ENCODE assay signal across 1 cellular context in genomic region chr1:21489146-21489545, GRCh38.
TF ChIP-seq lines count a peak whose summit lies in the region.

No MANE protein-coding gene starts in this region.

TF ChIP-seq in HepG2, 621 proteins besides CTCF, POLR2A, EP300 and RAD21:
- TF ChIP-seq, protein P1, sequence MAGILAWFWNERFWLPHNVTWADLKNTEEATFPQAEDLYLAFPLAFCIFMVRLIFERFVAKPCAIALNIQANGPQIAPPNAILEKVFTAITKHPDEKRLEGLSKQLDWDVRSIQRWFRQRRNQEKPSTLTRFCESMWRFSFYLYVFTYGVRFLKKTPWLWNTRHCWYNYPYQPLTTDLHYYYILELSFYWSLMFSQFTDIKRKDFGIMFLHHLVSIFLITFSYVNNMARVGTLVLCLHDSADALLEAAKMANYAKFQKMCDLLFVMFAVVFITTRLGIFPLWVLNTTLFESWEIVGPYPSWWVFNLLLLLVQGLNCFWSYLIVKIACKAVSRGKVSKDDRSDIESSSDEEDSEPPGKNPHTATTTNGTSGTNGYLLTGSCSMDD (CRISPR knock-in tag; IDR thresholded peaks at IDR 0.05) = no peak
- TF ChIP-seq TSC22D2 (CRISPR knock-in tag; IDR thresholded peaks at IDR 0.05; ENCODE audit: borderline replicate concordance) (no peak), CBX1 (IDR thresholded peaks at IDR 0.05; ENCODE audit: low read depth) (no peak), BRCA1 (CRISPR knock-in tag; IDR thresholded peaks at IDR 0.05) (no peak), KAT8 (CRISPR knock-in tag; IDR thresholded peaks at IDR 0.05) (no peak), ZSCAN21 (CRISPR knock-in tag; IDR thresholded peaks at IDR 0.05; ENCODE audit: borderline replicate concordance) (no peak), SIN3A (IDR thresholded peaks at IDR 0.05; ENCODE audit: borderline replicate concordance, low read depth, low read length) (no peak), ZNF703 (CRISPR knock-in tag; IDR thresholded peaks at IDR 0.05; ENCODE audit: borderline replicate concordance) (no peak), HMG20B (CRISPR knock-in tag; conservative IDR thresholded peaks at IDR 0.05) (no peak), KDM6A (CRISPR knock-in tag; IDR thresholded peaks at IDR 0.05; ENCODE audit: low read depth) (no peak), ZNF792 (CRISPR knock-in tag; IDR thresholded peaks at IDR 0.05) (no peak)
- TF ChIP-seq, protein P2, sequence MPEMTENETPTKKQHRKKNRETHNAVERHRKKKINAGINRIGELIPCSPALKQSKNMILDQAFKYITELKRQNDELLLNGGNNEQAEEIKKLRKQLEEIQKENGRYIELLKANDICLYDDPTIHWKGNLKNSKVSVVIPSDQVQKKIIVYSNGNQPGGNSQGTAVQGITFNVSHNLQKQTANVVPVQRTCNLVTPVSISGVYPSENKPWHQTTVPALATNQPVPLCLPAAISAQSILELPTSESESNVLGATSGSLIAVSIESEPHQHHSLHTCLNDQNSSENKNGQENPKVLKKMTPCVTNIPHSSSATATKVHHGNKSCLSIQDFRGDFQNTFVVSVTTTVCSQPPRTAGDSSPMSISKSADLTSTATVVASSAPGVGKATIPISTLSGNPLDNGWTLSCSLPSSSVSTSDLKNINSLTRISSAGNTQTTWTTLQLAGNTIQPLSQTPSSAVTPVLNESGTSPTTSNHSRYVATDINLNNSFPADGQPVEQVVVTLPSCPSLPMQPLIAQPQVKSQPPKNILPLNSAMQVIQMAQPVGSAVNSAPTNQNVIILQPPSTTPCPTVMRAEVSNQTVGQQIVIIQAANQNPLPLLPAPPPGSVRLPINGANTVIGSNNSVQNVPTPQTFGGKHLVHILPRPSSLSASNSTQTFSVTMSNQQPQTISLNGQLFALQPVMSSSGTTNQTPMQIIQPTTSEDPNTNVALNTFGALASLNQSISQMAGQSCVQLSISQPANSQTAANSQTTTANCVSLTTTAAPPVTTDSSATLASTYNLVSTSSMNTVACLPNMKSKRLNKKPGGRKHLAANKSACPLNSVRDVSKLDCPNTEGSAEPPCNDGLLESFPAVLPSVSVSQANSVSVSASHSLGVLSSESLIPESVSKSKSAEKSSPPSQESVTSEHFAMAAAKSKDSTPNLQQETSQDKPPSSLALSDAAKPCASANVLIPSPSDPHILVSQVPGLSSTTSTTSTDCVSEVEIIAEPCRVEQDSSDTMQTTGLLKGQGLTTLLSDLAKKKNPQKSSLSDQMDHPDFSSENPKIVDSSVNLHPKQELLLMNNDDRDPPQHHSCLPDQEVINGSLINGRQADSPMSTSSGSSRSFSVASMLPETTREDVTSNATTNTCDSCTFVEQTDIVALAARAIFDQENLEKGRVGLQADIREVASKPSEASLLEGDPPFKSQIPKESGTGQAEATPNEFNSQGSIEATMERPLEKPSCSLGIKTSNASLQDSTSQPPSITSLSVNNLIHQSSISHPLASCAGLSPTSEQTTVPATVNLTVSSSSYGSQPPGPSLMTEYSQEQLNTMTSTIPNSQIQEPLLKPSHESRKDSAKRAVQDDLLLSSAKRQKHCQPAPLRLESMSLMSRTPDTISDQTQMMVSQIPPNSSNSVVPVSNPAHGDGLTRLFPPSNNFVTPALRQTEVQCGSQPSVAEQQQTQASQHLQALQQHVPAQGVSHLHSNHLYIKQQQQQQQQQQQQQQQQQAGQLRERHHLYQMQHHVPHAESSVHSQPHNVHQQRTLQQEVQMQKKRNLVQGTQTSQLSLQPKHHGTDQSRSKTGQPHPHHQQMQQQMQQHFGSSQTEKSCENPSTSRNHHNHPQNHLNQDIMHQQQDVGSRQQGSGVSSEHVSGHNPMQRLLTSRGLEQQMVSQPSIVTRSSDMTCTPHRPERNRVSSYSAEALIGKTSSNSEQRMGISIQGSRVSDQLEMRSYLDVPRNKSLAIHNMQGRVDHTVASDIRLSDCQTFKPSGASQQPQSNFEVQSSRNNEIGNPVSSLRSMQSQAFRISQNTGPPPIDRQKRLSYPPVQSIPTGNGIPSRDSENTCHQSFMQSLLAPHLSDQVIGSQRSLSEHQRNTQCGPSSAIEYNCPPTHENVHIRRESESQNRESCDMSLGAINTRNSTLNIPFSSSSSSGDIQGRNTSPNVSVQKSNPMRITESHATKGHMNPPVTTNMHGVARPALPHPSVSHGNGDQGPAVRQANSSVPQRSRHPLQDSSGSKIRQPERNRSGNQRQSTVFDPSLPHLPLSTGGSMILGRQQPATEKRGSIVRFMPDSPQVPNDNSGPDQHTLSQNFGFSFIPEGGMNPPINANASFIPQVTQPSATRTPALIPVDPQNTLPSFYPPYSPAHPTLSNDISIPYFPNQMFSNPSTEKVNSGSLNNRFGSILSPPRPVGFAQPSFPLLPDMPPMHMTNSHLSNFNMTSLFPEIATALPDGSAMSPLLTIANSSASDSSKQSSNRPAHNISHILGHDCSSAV (CRISPR knock-in tag; IDR thresholded peaks at IDR 0.05; ENCODE audit: borderline replicate concordance) = no peak
